Comparison of ENCODE assay signal across 43 cellular contexts in genomic region chr21:41307219-41307618, GRCh38. TPM values are rescaled to one million over a fixed set of nuclear protein-coding genes. Genes with fewer than 3 reads are reported as not detected.
"Had no signal": no experiment of that assay in that cellular context is flagged by ENCODE, and none has a peak within 500 bp of the region (broad histone marks: within the 10 kb centered on the region; RNA-seq: fewer than 3 reads in every experiment).

No MANE protein-coding gene starts in this region.

- H3K4me3 Mint-ChIP-seq: activated naive CD4-positive, alpha-beta T cell treated with anti-CD3 and anti-CD28 coated beads for 36 hours; activated naive CD4-positive, alpha-beta T cell treated with anti-CD3 and anti-CD28 coated beads, Interleukin-2, amount 10 ng/mL, durations not matched to agents 7 days and 5 days; activated naive CD4-positive, alpha-beta T cell treated with anti-CD3 and anti-CD28 coated beads, Interleukin-2, amount 50 U/mL, for 24 hours; activated naive CD8-positive, alpha-beta T cell; activated naive CD8-positive, alpha-beta T cell treated with anti-CD3 and anti-CD28 coated beads for 36 hours; activated naive CD8-positive, alpha-beta T cell treated with anti-CD3 and anti-CD28 coated beads, Interleukin-2, amount 10 ng/mL, durations not matched to agents 7 days and 5 days; activated naive CD8-positive, alpha-beta T cell treated with anti-CD3 and anti-CD28 coated beads, Interleukin-2, amount 50 U/mL, for 24 hours; activated T-cell treated with anti-CD3 and anti-CD28 coated beads, Interleukin-2, amount 50 U/mL, for 24 hours; activated T-cell treated with anti-CD3 and anti-CD28 coated beads, Interleukin-2, amount 50 U/mL, for 4 hours; activated T-cell treated with anti-CD3 and anti-CD28 coated beads, Interleukin-2, amount 50 U/mL, for 72 hours; activated T-helper 1 cell treated with anti-CD3 and anti-CD28 coated beads, Interleukin-12 subunit alpha, Interleukin-12 subunit beta, Interleukin-2, Interleukin-4 antibody, amounts not matched to agents 30 ng/mL and 10 ng/mL and 1 ng/mL, durations not matched to agents 14 hours and 24 hours and 36 hours; activated T-helper 17 cell treated with anti-CD3 and anti-CD28 coated beads, Interleukin-2, amount 50 U/mL, for 72 hours; brain; central memory CD8-positive, alpha-beta T cell had no signal

- H3K36me3 Mint-ChIP-seq: activated naive CD4-positive, alpha-beta T cell treated with anti-CD3 and anti-CD28 coated beads, Interleukin-2, amount 10 ng/mL, durations not matched to agents 7 days and 5 days; activated naive CD4-positive, alpha-beta T cell treated with anti-CD3 and anti-CD28 coated beads, Interleukin-2, amount 50 U/mL, for 24 hours; activated naive CD8-positive, alpha-beta T cell treated with anti-CD3 and anti-CD28 coated beads for 36 hours; activated naive CD8-positive, alpha-beta T cell treated with anti-CD3 and anti-CD28 coated beads, Interleukin-2, amount 10 ng/mL, durations not matched to agents 7 days and 5 days; brain had no signal

- H3K27ac Mint-ChIP-seq: activated naive CD4-positive, alpha-beta T cell treated with anti-CD3 and anti-CD28 coated beads for 36 hours; activated naive CD4-positive, alpha-beta T cell treated with anti-CD3 and anti-CD28 coated beads, Interleukin-2, amount 10 ng/mL, durations not matched to agents 7 days and 5 days; activated naive CD4-positive, alpha-beta T cell treated with anti-CD3 and anti-CD28 coated beads, Interleukin-2, amount 50 U/mL, for 24 hours; activated naive CD4-positive, alpha-beta T cell treated with anti-CD3 and anti-CD28 coated beads, Interleukin-2, amount 50 U/mL, for 72 hours; activated naive CD8-positive, alpha-beta T cell; activated naive CD8-positive, alpha-beta T cell treated with anti-CD3 and anti-CD28 coated beads for 36 hours; activated naive CD8-positive, alpha-beta T cell treated with anti-CD3 and anti-CD28 coated beads, Interleukin-2, amount 10 ng/mL, durations not matched to agents 7 days and 5 days; activated naive CD8-positive, alpha-beta T cell treated with anti-CD3 and anti-CD28 coated beads, Interleukin-2, amount 50 U/mL, for 24 hours; activated T-cell treated with anti-CD3 and anti-CD28 coated beads, Interleukin-2, amount 50 U/mL, for 24 hours; activated T-cell treated with anti-CD3 and anti-CD28 coated beads, Interleukin-2, amount 50 U/mL, for 72 hours; activated T-helper 1 cell treated with anti-CD3 and anti-CD28 coated beads, Interleukin-12 subunit alpha, Interleukin-12 subunit beta, Interleukin-2, Interleukin-4 antibody, amounts not matched to agents 30 ng/mL and 10 ng/mL and 1 ng/mL, durations not matched to agents 14 hours and 24 hours and 36 hours; activated T-helper 17 cell treated with anti-CD3 and anti-CD28 coated beads, Interleukin-2, amount 50 U/mL, for 72 hours; activated T-helper 2 cell treated with anti-CD3 and anti-CD28 coated beads, Interferon-gamma antibody, Interleukin-2, Interleukin-4, amounts not matched to agents 10 μg/mL and 5 μg/mL and 100 μg/mL, durations not matched to agents 14 hours and 24 hours and 36 hours; brain had no signal

- H3K27ac ChIP-seq: adrenal gland, ascending aorta, body of pancreas, brain microvascular endothelial cell, breast epithelium, cardiac muscle cell had no signal

- ATAC-seq: activated naive CD4-positive, alpha-beta T cell treated with anti-CD3 and anti-CD28 coated beads, Interleukin-2, amount 50 U/mL, for 72 hours; activated naive CD8-positive, alpha-beta T cell treated with anti-CD3 and anti-CD28 coated beads, Interleukin-2, amount 50 U/mL, for 24 hours; activated T-cell treated with anti-CD3 and anti-CD28 coated beads, Interleukin-2, amount 50 U/mL, for 4 hours; activated T-cell treated with anti-CD3 and anti-CD28 coated beads, Interleukin-2, amount 50 U/mL, for 72 hours; activated T-helper 17 cell treated with anti-CD3 and anti-CD28 coated beads, Interleukin-2, amount 50 U/mL, for 72 hours; body of pancreas had no signal

- H3K4me3 ChIP-seq: adrenal gland, ascending aorta, body of pancreas, breast epithelium, cardiac muscle cell had no signal

- FAIRE-seq: astrocyte, bronchial epithelial cell had no signal

- H3K9me3 ChIP-seq: adrenal gland, body of pancreas, breast epithelium had no signal

- H3K4me1 ChIP-seq: adrenal gland, ascending aorta, breast epithelium had no signal

- H3K27me3 ChIP-seq: ascending aorta, body of pancreas, brain microvascular endothelial cell, breast epithelium, cardiac muscle cell had no signal

- H3K9me3 Mint-ChIP-seq: activated naive CD4-positive, alpha-beta T cell treated with anti-CD3 and anti-CD28 coated beads for 36 hours; activated naive CD4-positive, alpha-beta T cell treated with anti-CD3 and anti-CD28 coated beads, Interleukin-2, amount 50 U/mL, for 24 hours; activated naive CD8-positive, alpha-beta T cell treated with anti-CD3 and anti-CD28 coated beads for 36 hours; activated naive CD8-positive, alpha-beta T cell treated with anti-CD3 and anti-CD28 coated beads, Interleukin-2, amount 50 U/mL, for 24 hours; activated T-cell treated with anti-CD3 and anti-CD28 coated beads, Interleukin-2, amount 50 U/mL, for 24 hours; activated T-cell treated with anti-CD3 and anti-CD28 coated beads, Interleukin-2, amount 50 U/mL, for 4 hours had no signal

- DNase-seq: activated effector memory CD4-positive, alpha-beta T cell treated with anti-CD3 and anti-CD28 coated beads, Interleukin-2, amount 50 U/mL, for 16 hours; activated effector memory CD4-positive, alpha-beta T cell treated with Interleukin-2 at 50 U/mL for 16 hours; activated gamma-delta T cell; activated gamma-delta T cell treated with Interleukin-2 at 50 U/mL for 16 hours; activated naive CD4-positive, alpha-beta T cell; activated naive CD4-positive, alpha-beta T cell treated with anti-CD3 and anti-CD28 coated beads for 36 hours; activated naive CD4-positive, alpha-beta T cell treated with anti-CD3 and anti-CD28 coated beads, Interleukin-2, amount 10 ng/mL, durations not matched to agents 7 days and 5 days; activated naive CD4-positive, alpha-beta T cell treated with anti-CD3 and anti-CD28 coated beads, Interleukin-2, amount 50 U/mL, for 16 hours; activated naive CD4-positive, alpha-beta T cell treated with Interleukin-2 at 50 U/mL for 16 hours; activated naive CD8-positive, alpha-beta T cell treated with anti-CD3 and anti-CD28 coated beads for 36 hours; activated naive CD8-positive, alpha-beta T cell treated with anti-CD3 and anti-CD28 coated beads, Interleukin-2, amount 10 ng/mL, durations not matched to agents 7 days and 5 days; activated naive CD8-positive, alpha-beta T cell treated with anti-CD3 and anti-CD28 coated beads, Interleukin-2, amount 50 U/mL, for 24 hours; activated T-cell treated with anti-CD3 and anti-CD28 coated beads, Interleukin-2, amount 50 U/mL, for 1 hour; activated T-cell treated with anti-CD3 and anti-CD28 coated beads, Interleukin-2, amount 50 U/mL, for 24 hours; activated T-cell treated with anti-CD3 and anti-CD28 coated beads, Interleukin-2, amount 50 U/mL, for 4 hours; activated T-cell treated with anti-CD3 and anti-CD28 coated beads, Interleukin-2, amount 50 U/mL, for 48 hours; activated T-cell treated with anti-CD3 and anti-CD28 coated beads, Interleukin-2, amount 50 U/mL, for 72 hours; adrenal gland; amniotic stem cell; amygdala; anterior cingulate cortex; aorta; body of pancreas; brain microvascular endothelial cell; caudate nucleus; central memory CD4-positive, alpha-beta T cell; cerebellar nuclear complex had no signal

- H3K36me3 ChIP-seq: adrenal gland, ascending aorta, brain microvascular endothelial cell, breast epithelium, cardiac muscle cell had no signal

- H3K4me1 Mint-ChIP-seq: activated naive CD4-positive, alpha-beta T cell treated with anti-CD3 and anti-CD28 coated beads, Interleukin-2, amount 10 ng/mL, durations not matched to agents 7 days and 5 days; activated naive CD4-positive, alpha-beta T cell treated with anti-CD3 and anti-CD28 coated beads, Interleukin-2, amount 50 U/mL, for 24 hours; activated naive CD8-positive, alpha-beta T cell treated with anti-CD3 and anti-CD28 coated beads for 36 hours; activated naive CD8-positive, alpha-beta T cell treated with anti-CD3 and anti-CD28 coated beads, Interleukin-2, amount 50 U/mL, for 24 hours; activated T-helper 17 cell treated with anti-CD3 and anti-CD28 coated beads, Interleukin-2, amount 50 U/mL, for 72 hours; brain; central memory CD8-positive, alpha-beta T cell had no signal

RNA-seq across cellular contexts. Expression of gene FAM3B, which starts 9.4 kb away (rescaled TPM):
- total RNA-seq: activated naive CD4-positive, alpha-beta T cell treated with anti-CD3 and anti-CD28 coated beads for 36 hours; activated naive CD4-positive, alpha-beta T cell treated with anti-CD3 and anti-CD28 coated beads, Interleukin-2, amount 50 U/mL, for 72 hours; activated naive CD8-positive, alpha-beta T cell treated with anti-CD3 and anti-CD28 coated beads for 36 hours; activated naive CD8-positive, alpha-beta T cell treated with anti-CD3 and anti-CD28 coated beads, Interleukin-2, amount 10 ng/mL, durations not matched to agents 7 days and 5 days; activated T-cell treated with anti-CD3 and anti-CD28 coated beads, Interleukin-2, amount 50 U/mL, for 4 hours; activated T-cell treated with anti-CD3 and anti-CD28 coated beads, Interleukin-2, amount 50 U/mL, for 72 hours; activated T-helper 1 cell treated with anti-CD3 and anti-CD28 coated beads, Interleukin-12 subunit alpha, Interleukin-12 subunit beta, Interleukin-2, Interleukin-4 antibody, amounts not matched to agents 30 ng/mL and 10 ng/mL and 1 ng/mL, durations not matched to agents 14 hours and 24 hours and 36 hours; activated T-helper 17 cell treated with anti-CD3 and anti-CD28 coated beads, Interleukin-2, amount 50 U/mL, for 72 hours; activated T-helper 2 cell treated with anti-CD3 and anti-CD28 coated beads, Interferon-gamma antibody, Interleukin-2, Interleukin-4, amounts not matched to agents 10 μg/mL and 5 μg/mL and 100 μg/mL, durations not matched to agents 14 hours and 24 hours and 36 hours; ascending aorta; astrocyte; bronchial epithelial cell; cardiac muscle cell; cardiac septum; cerebellum; chondrocyte had no signal
- polyA plus RNA-seq: cardiac muscle cell had no signal

RNA-seq across cellular contexts. Expression of gene MX2, which starts 54.6 kb away (rescaled TPM):
- total RNA-seq: chondrocyte had no signal
